Comparison of ENCODE assay signal across 8 cellular contexts in genomic region chr9:97559111-97559514, GRCh38. TPM values are rescaled to one million over a fixed set of nuclear protein-coding genes. Genes with fewer than 3 reads are reported as not detected.
DNase-seq lines count a peak whose midpoint lies in the region; ATAC-seq and TF ChIP-seq lines count a peak whose summit lies in the region.

No MANE protein-coding gene starts in this region.

- H2AK5ac ChIP-seq in mesenchymal stem cell (ENCODE audit: low read length, severe bottlenecking) = no peak overlapping the region

- H3K4me3 ChIP-seq in psoas muscle (no peak overlapping the region), aorta (ENCODE audit: low read length in 2 of 2) (no peak overlapping the region), mesenchymal stem cell (ENCODE audit: insufficient read depth in 1 of 2, low read depth in 1 of 2, low read length in 2 of 2) (no peak overlapping the region)

- 59 to 84% (median 67%) methylated on average over 10 of the region's 10 CpGs for WGBS in psoas muscle, 3 donors
- WGBS in aorta, 2 donors = 91 to 92% methylated on average over 10 of the region's 10 CpGs
- WGBS in mesenchymal stem cell = 95% methylated on average over 8 of the region's 10 CpGs

- H3K18ac ChIP-seq in mesenchymal stem cell (ENCODE audit: low read depth in 1 of 2, low read length in 2 of 2) = no peak overlapping the region

- DNase-seq in RPMI8226 = peak; percentile 78
- DNase-seq in psoas muscle = no peak
- no peak for DNase-seq in GDM1 (lab: John Stamatoyannopoulos, UW)
- DNase-seq in aorta = no peak
- no peak for DNase-seq in MV-4-11 (lab: John Stamatoyannopoulos, UW)
- DNase-seq in mesenchymal stem cell = no peak

- H3K4ac ChIP-seq in mesenchymal stem cell (ENCODE audit: low read depth in 1 of 2, low read length in 2 of 2) = no peak overlapping the region

- H2BK15ac ChIP-seq in mesenchymal stem cell (ENCODE audit: low read depth, poor library complexity, severe bottlenecking) = no peak overlapping the region

- peaks cover 0 to 38% of the 10 kb centered on the region in 2 donors for H3K36me3 ChIP-seq in psoas muscle (ENCODE audit: insufficient read depth in 1 of 2, low read depth in 1 of 2)
- H3K36me3 ChIP-seq in aorta (ENCODE audit: control insufficient read depth in 1 of 2, insufficient read depth in 2 of 2, low read length in 1 of 2) = no peaks in the 10 kb centered on the region
- no peaks in the 10 kb centered on the region for H3K36me3 ChIP-seq in mesenchymal stem cell (ENCODE audit: control insufficient read depth in 1 of 2, insufficient read depth in 2 of 2, low read depth in 1 of 2, low read length in 2 of 2)

- intact Hi-C loops in psoas muscle (cut with DNase I) = loop anchor here in 1 of 2 donors (5.0 kb wide), 1 partner anchor 37 kb away; no protein-coding TSS in a partner anchor
- intact Hi-C loops in aorta (cut with DNase I) = loop anchor here in 1 of 2 donors (2.0 to 5.0 kb wide), 2 partner anchors 38 to 58 kb away; partner anchors contain the start of gene TMOD1

- TF ChIP-seq CTCF in psoas muscle (IDR thresholded peaks at IDR 0.05) = no peak

- no peak overlapping the region for H3K23ac ChIP-seq in mesenchymal stem cell (ENCODE audit: low read length in 2 of 2)

- no peak overlapping the region for H2AFZ ChIP-seq in mesenchymal stem cell (ENCODE audit: low read depth, low read length)

- no peak overlapping the region for H3K9ac ChIP-seq in mesenchymal stem cell (ENCODE audit: low read length)

- H2BK12ac ChIP-seq in mesenchymal stem cell (ENCODE audit: low read length in 2 of 2) = no peak overlapping the region

- peak overlapping the region; percentile 84 for H3K27ac ChIP-seq in psoas muscle
- H3K27ac ChIP-seq in aorta (ENCODE audit: low read depth in 1 of 2, low read length in 2 of 2) = peak overlapping the region in 1 of 2 donors; percentile 35
- no peak overlapping the region for H3K27ac ChIP-seq in mesenchymal stem cell (ENCODE audit: low read length, poor library complexity, severe bottlenecking)

- H2BK120ac ChIP-seq in mesenchymal stem cell (ENCODE audit: low read depth, low read length) = no peak overlapping the region

- no peak overlapping the region for H3K14ac ChIP-seq in mesenchymal stem cell (ENCODE audit: low read length in 2 of 2)

- no peaks in the 10 kb centered on the region for H3K79me1 ChIP-seq in mesenchymal stem cell (replicated peaks; ENCODE audit: low read length, poor library complexity, severe bottlenecking)

- H3K27me3 ChIP-seq in psoas muscle (ENCODE audit: insufficient read depth in 3 of 3, low read length in 2 of 3) (no peaks in the 10 kb centered on the region), aorta (ENCODE audit: control insufficient read depth in 1 of 2, insufficient read depth in 2 of 2, low read length in 1 of 2) (no peaks in the 10 kb centered on the region), mesenchymal stem cell (ENCODE audit: control insufficient read depth in 1 of 2, insufficient read depth in 1 of 2, low read length in 2 of 2) (peaks cover 25 to 30% of the 10 kb centered on the region in 2 experiments)

- H3K4me1 ChIP-seq in psoas muscle = peaks cover 47% of the 10 kb centered on the region
- H3K4me1 ChIP-seq in aorta (ENCODE audit: control insufficient read depth in 1 of 2, insufficient read depth in 2 of 2, low read length in 2 of 2) = peaks cover 0 to 7% of the 10 kb centered on the region in 2 donors
- no peaks in the 10 kb centered on the region for H3K4me1 ChIP-seq in mesenchymal stem cell (ENCODE audit: control insufficient read depth, insufficient read depth, low read depth, low read length)

- no peak overlapping the region for H3K4me2 ChIP-seq in mesenchymal stem cell (ENCODE audit: low read length, poor library complexity, severe bottlenecking)

- ATAC-seq in GM18867 (IDR thresholded peaks at IDR 0.05; ENCODE audit: unreplicated experiment) (peak; percentile 91), GM21723 (IDR thresholded peaks at IDR 0.05; ENCODE audit: unreplicated experiment) (peak; percentile 83), psoas muscle (peak; percentile 69 to 81 (median 74)), aorta (ENCODE audit: low FRiP score) (no peak)

- H4K91ac ChIP-seq in mesenchymal stem cell (ENCODE audit: low read length) = no peak overlapping the region

- no peaks in the 10 kb centered on the region for H3K9me3 ChIP-seq in psoas muscle
- H3K9me3 ChIP-seq in aorta (ENCODE audit: control insufficient read depth, low read length) = no peaks in the 10 kb centered on the region
- no peaks in the 10 kb centered on the region for H3K9me3 ChIP-seq in mesenchymal stem cell (ENCODE audit: control insufficient read depth, low read length)

- H2BK5ac ChIP-seq in mesenchymal stem cell (ENCODE audit: low read depth, low read length, poor library complexity, severe bottlenecking) = no peak overlapping the region

- H4K8ac ChIP-seq in mesenchymal stem cell (ENCODE audit: low read length) = no peak overlapping the region

RNA-seq across cellular contexts. Expression of gene TMOD1, which starts 57.6 kb away (rescaled TPM):
- total RNA-seq in psoas muscle = 100 to 1,000 TPM; 138 to 209 (median 167) TPM
- polyA plus RNA-seq in psoas muscle = 100 to 1,000 TPM in 2 of 3 donors, 10 to 100 TPM in 1; 65.4 to 286 (median 131) TPM
- 10 to 100 TPM; 24.5 to 56.6 TPM for total RNA-seq in aorta
- polyA plus RNA-seq in aorta = 100 to 1,000 TPM in 1 of 2 donors, 10 to 100 TPM in 1; 26.2 to 102 TPM
- polyA plus RNA-seq in mesenchymal stem cell (2013, experiment 1 of 2) = 0.72 TPM
- 0.68 TPM for polyA plus RNA-seq in mesenchymal stem cell (2013, experiment 2 of 2)
